ENCODE assay signal across 16 cellular contexts in genomic region chr1:228152097-228152917, GRCh38. TPM values are rescaled to one million over a fixed set of nuclear protein-coding genes. Genes with fewer than 3 reads are reported as not detected.
DNase-seq lines count a peak whose midpoint lies in the region; ATAC-seq and TF ChIP-seq lines count a peak whose summit lies in the region.
"Had no signal": no experiment of that assay in that cellular context is flagged by ENCODE, and none has a peak within 500 bp of the region (broad histone marks: within the 10 kb centered on the region; RNA-seq: fewer than 3 reads in every experiment).

No MANE protein-coding gene starts in this region.

- no peak overlapping the region for H3K18ac ChIP-seq in trophoblast cell (ENCODE audit: low read length)

- peaks cover 3% of the 10 kb centered on the region for H3K79me2 ChIP-seq in trophoblast cell (ENCODE audit: control insufficient read depth, insufficient read depth, low read length, poor library complexity)

- H3K27me3 ChIP-seq in layer of hippocampus (ENCODE audit: control insufficient read depth, insufficient read depth, low read length) (no peaks in the 10 kb centered on the region), stomach smooth muscle (ENCODE audit: control insufficient read depth in 1 of 2, insufficient read depth in 2 of 2, low read length in 2 of 2) (no peaks in the 10 kb centered on the region), trophoblast cell (ENCODE audit: insufficient read depth, low read length) (no peaks in the 10 kb centered on the region)
- H3K27me3 ChIP-seq: SJCRH30 had no signal

- H3K4ac ChIP-seq in trophoblast cell (ENCODE audit: low read depth, low read length), result no peak overlapping the region

- no peak overlapping the region for H2BK5ac ChIP-seq in trophoblast cell (ENCODE audit: low read depth, low read length, poor library complexity)

- peaks cover 11% of the 10 kb centered on the region for H3K79me1 ChIP-seq in trophoblast cell (ENCODE audit: low read length)

- H3K14ac ChIP-seq in trophoblast cell (ENCODE audit: low read length), result no peak overlapping the region

- peaks cover 3% of the 10 kb centered on the region; the same call in 1 of the 2 replicates for H3K4me1 ChIP-seq in HEK293 (ENCODE audit: control insufficient read depth, insufficient read depth, low read length)
- H3K4me1 ChIP-seq in stomach smooth muscle (ENCODE audit: control insufficient read depth, insufficient read depth, low read length), result peaks cover 39% of the 10 kb centered on the region
- peaks cover 21 to 22% of the 10 kb centered on the region in 2 experiments for H3K4me1 ChIP-seq in trophoblast cell (ENCODE audit: control insufficient read depth in 1 of 2, insufficient read depth in 2 of 2, low read length in 2 of 2)
- H3K4me1 ChIP-seq: HAP-1 had no signal

- whole genome bisulfite sequencing in trophoblast cell (ENCODE audit: extremely low coverage, insufficient coverage, insufficient read length), result no CpG with 5 or more reads among the region's 19 CpGs

- H2AFZ ChIP-seq in trophoblast cell (ENCODE audit: insufficient read depth, low read length, poor library complexity), result no peak overlapping the region

- H2BK120ac ChIP-seq in trophoblast cell (ENCODE audit: insufficient read depth, low read length, poor library complexity), result no peak overlapping the region

- H3K9me3 ChIP-seq in HEK293 (ENCODE audit: control insufficient read depth, insufficient read depth, low read depth, low read length) (no peaks in the 10 kb centered on the region), stomach smooth muscle (ENCODE audit: control insufficient read depth in 2 of 2, low read length in 2 of 2) (no peaks in the 10 kb centered on the region), trophoblast cell (ENCODE audit: insufficient read depth, low read depth, low read length) (no peaks in the 10 kb centered on the region)
- H3K9me3 ChIP-seq: A549, HAP-1, SJCRH30, stomach had no signal

- CTCF ChIA-PET in HEK293 (lab: Yijun Ruan, JAX), result interaction anchor here (0.6 to 2.7 kb wide), 5 partner anchors 13 to 153 kb away, joined by 3 to 14 read pairs (median 10); partner anchors contain the start of gene IBA57

- H3K4me3 ChIP-seq in HEK293 (ENCODE audit: low read depth, low read length), result no peak overlapping the region
- no peak overlapping the region for H3K4me3 ChIP-seq in stomach smooth muscle (ENCODE audit: low read length in 2 of 2)
- no peak overlapping the region for H3K4me3 ChIP-seq in trophoblast cell (ENCODE audit: low read depth, low read length)
- H3K4me3 ChIP-seq: A549, HAP-1, SJCRH30, smooth muscle cell, stomach had no signal

- DNase-seq in activated CD8-positive, alpha-beta memory T cell treated with anti-CD3 and anti-CD28 coated beads, Interleukin-2, amount 50 U/mL, for 4 hours, result peak; percentile 11
- no peak for DNase-seq in activated CD8-positive, alpha-beta memory T cell treated with anti-CD3 and anti-CD28 coated beads, Interleukin-2, amount 50 U/mL, for 48 hours
- no peak for DNase-seq in trophoblast cell
- DNase-seq: activated CD4-positive, alpha-beta T cell treated with anti-CD3 and anti-CD28 coated beads, Interleukin-2, amount 50 U/mL, for 48 hours; occipital lobe; SJCRH30; stomach had no signal

- POLR2A ChIA-PET in HEK293 (lab: Yijun Ruan, JAX), result interaction anchor here (1.8 to 9.6 kb wide), 2 partner anchors 12 kb away, joined by 8 to 82 read pairs; partner anchors contain the start of genes GUK1 and IBA57

- no peak overlapping the region for H4K91ac ChIP-seq in trophoblast cell (ENCODE audit: low read depth, low read length)

- H2BK12ac ChIP-seq in trophoblast cell (ENCODE audit: low read length), result no peak overlapping the region

- H4K12ac ChIP-seq in trophoblast cell (ENCODE audit: low read depth, low read length), result no peak overlapping the region

- ATAC-seq in HG03354 (IDR thresholded peaks at IDR 0.05; ENCODE audit: poor library complexity, severe bottlenecking, unreplicated experiment) (no peak), GM18873 (IDR thresholded peaks at IDR 0.05; ENCODE audit: low FRiP score, unreplicated experiment) (no peak)

- H3K9ac ChIP-seq in stomach smooth muscle (ENCODE audit: low read length in 2 of 2) (peak overlapping the region; percentile 76 to 87), trophoblast cell (ENCODE audit: low read length) (no peak overlapping the region)

- no peak overlapping the region for H2AK5ac ChIP-seq in trophoblast cell (ENCODE audit: low read length)

- no peak overlapping the region for H3K4me2 ChIP-seq in trophoblast cell (ENCODE audit: low read length)
- H3K4me2 ChIP-seq: A549, smooth muscle cell had no signal

- no peak overlapping the region for H3K23ac ChIP-seq in trophoblast cell (ENCODE audit: low read length)

- H3K27ac ChIP-seq in HEK293 (ENCODE audit: extremely low read depth, low read depth, low read length) (no peak overlapping the region), layer of hippocampus (ENCODE audit: low read depth, low read length) (peak overlapping the region; percentile 93), stomach smooth muscle (ENCODE audit: low read length) (peak overlapping the region; percentile 96), trophoblast cell (ENCODE audit: low read depth, low read length) (no peak overlapping the region)
- H3K27ac ChIP-seq: A549, SJCRH30 had no signal

- no peak for TF ChIP-seq CTCF in HEK293 (tag by site-specific recombination; IDR thresholded peaks at IDR 0.05)

- H4K8ac ChIP-seq in trophoblast cell (ENCODE audit: low read depth, low read length), result no peak overlapping the region

- H3K36me3 ChIP-seq in HEK293 (ENCODE audit: control insufficient read depth in 2 of 2, insufficient read depth in 1 of 2, low read length in 2 of 2) (peaks cover 0 to 17% of the 10 kb centered on the region in 2 experiments; a peak in 1 of 3 replicates), stomach smooth muscle (ENCODE audit: control insufficient read depth in 2 of 2, insufficient read depth in 2 of 2, low read length in 2 of 2) (peaks cover 0 to 4% of the 10 kb centered on the region in 2 donors), trophoblast cell (ENCODE audit: control insufficient read depth in 1 of 2, insufficient read depth in 2 of 2, low read length in 2 of 2) (peaks cover 17 to 21% of the 10 kb centered on the region in 2 experiments)

TF ChIP-seq in HEK293, 187 proteins besides CTCF, POLR2A, EP300 and RAD21 (continues in another document):
- peak; percentile 64 for TF ChIP-seq GLIS2 (tag by site-specific recombination; IDR thresholded peaks at IDR 0.05)
- no peak for TF ChIP-seq TRIM28 (IDR thresholded peaks at IDR 0.05; ENCODE audit: borderline replicate concordance, low read length)
- TF ChIP-seq ZNF785 (tag by site-specific recombination; IDR thresholded peaks at IDR 0.05), result no peak
- no peak for TF ChIP-seq IKZF3 (tag by site-specific recombination; IDR thresholded peaks at IDR 0.05)
- no peak for TF ChIP-seq ZNF513 (tag by site-specific recombination; IDR thresholded peaks at IDR 0.05)
- TF ChIP-seq, protein P1, sequence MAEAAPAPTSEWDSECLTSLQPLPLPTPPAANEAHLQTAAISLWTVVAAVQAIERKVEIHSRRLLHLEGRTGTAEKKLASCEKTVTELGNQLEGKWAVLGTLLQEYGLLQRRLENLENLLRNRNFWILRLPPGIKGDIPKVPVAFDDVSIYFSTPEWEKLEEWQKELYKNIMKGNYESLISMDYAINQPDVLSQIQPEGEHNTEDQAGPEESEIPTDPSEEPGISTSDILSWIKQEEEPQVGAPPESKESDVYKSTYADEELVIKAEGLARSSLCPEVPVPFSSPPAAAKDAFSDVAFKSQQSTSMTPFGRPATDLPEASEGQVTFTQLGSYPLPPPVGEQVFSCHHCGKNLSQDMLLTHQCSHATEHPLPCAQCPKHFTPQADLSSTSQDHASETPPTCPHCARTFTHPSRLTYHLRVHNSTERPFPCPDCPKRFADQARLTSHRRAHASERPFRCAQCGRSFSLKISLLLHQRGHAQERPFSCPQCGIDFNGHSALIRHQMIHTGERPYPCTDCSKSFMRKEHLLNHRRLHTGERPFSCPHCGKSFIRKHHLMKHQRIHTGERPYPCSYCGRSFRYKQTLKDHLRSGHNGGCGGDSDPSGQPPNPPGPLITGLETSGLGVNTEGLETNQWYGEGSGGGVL (tag by site-specific recombination; IDR thresholded peaks at IDR 0.05), result no peak
- peak; percentile 30; the same call in 1 of the 2 replicates for TF ChIP-seq ZBTB20 (tag by site-specific recombination; IDR thresholded peaks at IDR 0.05)
- no peak for TF ChIP-seq ZNF558 (tag by site-specific recombination; IDR thresholded peaks at IDR 0.05)
- no peak for TF ChIP-seq ZNF629 (tag by site-specific recombination; IDR thresholded peaks at IDR 0.05)
- no peak for TF ChIP-seq ZNF561 (tag by site-specific recombination; IDR thresholded peaks at IDR 0.05; ENCODE audit: borderline replicate concordance)
- no peak for TF ChIP-seq ZNF777 (tag by site-specific recombination; IDR thresholded peaks at IDR 0.05; ENCODE audit: borderline replicate concordance)

RNA-seq across cellular contexts. Expression of gene GJC2, which starts 2.6 kb away (rescaled TPM):
- polyA plus RNA-seq in trophoblast cell (2013), result 0.38 and 0.51 TPM in 2 replicates
- polyA plus RNA-seq: IgD-negative memory B cell had no signal

RNA-seq across cellular contexts. Expression of gene GUK1, which starts 12.2 kb away (rescaled TPM):
- polyA plus RNA-seq in trophoblast cell (2013), result 235 and 242 TPM in 2 replicates

RNA-seq across cellular contexts. Expression of gene IBA57, which starts 13.3 kb away (rescaled TPM):
- 1.2 and 1.4 TPM in 2 replicates for polyA plus RNA-seq in trophoblast cell (2013)

RNA-seq across cellular contexts. Expression of gene MRPL55, which starts 43.2 kb away (rescaled TPM):
- polyA plus RNA-seq in trophoblast cell (2013), result 87.0 and 91.4 TPM in 2 replicates

RNA-seq across cellular contexts. Expression of gene C1orf35, which starts 49.2 kb away (rescaled TPM):
- 17.6 and 18.1 TPM in 2 replicates for polyA plus RNA-seq in trophoblast cell (2013)

Comparison
In these comparisons a context has a peak if more than half of its experiments do, and no peak if none do; other contexts are left out.
1. H3K27ac ChIP-seq: peak in layer of hippocampus (single experiment) and stomach smooth muscle (single experiment); none in HEK293 (single experiment) and trophoblast cell (single experiment).